23 cellular contexts compared by ENCODE assay signal in the genomic region with DNA sequence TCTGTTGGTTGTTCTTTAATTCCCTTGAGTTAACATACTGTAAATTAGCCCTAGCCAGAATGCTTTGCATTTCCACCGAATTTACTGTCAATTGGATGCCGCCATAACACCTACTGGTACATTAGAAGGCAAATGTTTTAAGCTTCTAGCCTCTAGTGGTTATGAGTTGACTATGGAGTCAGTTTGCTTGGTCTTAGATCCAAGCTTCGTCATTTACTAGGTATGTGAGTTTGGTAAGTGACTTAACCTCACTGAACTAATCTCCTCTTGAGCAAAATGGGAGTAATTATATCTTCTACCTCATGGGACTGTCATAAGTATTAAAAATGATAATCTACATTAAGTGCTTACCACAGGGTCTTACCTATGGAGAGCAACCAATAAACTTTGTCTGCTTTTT. TPM values are rescaled to one million over a fixed set of nuclear protein-coding genes. Genes with fewer than 3 reads are reported as not detected.
DNase-seq lines count a peak whose midpoint lies in the region; ATAC-seq and TF ChIP-seq lines count a peak whose summit lies in the region.
"Had no signal": no experiment of that assay in that cellular context is flagged by ENCODE, and none has a peak within 500 bp of the region (broad histone marks: within the 10 kb centered on the region; RNA-seq: fewer than 3 reads in every experiment).

No MANE protein-coding gene starts in this region.

- H3K4me1 ChIP-seq in PC-9 (replicated peaks; ENCODE audit: insufficient read depth) (no peaks in the 10 kb centered on the region), SJCRH30 (peaks cover 3% of the 10 kb centered on the region)

- H4K20me1 ChIP-seq in PC-9 (ENCODE audit: insufficient read depth): no peaks in the 10 kb centered on the region

- H3K9me3 ChIP-seq in PC-9 (ENCODE audit: insufficient read depth, low read depth): no peaks in the 10 kb centered on the region
- no peaks in the 10 kb centered on the region for H3K9me3 ChIP-seq in SJCRH30 (replicated peaks)

- TF ChIP-seq CTCF in PC-9 (conservative IDR thresholded peaks at IDR 0.05): no peak
- no peak for TF ChIP-seq CTCF in fibroblast of mammary gland (conservative IDR thresholded peaks at IDR 0.05; ENCODE audit: control insufficient read depth, insufficient read depth, low read depth, low read length)

- no peak for TF ChIP-seq POLR2A in erythroblast (IDR thresholded peaks at IDR 0.05; ENCODE audit: low read length)

- BruUV-seq in PC-9 (replicated peaks; lab: Mats Ljungman, UMichigan): no TSS peak

- ATAC-seq in HG02623 (IDR thresholded peaks at IDR 0.05; ENCODE audit: unreplicated experiment): no peak
- ATAC-seq: K562 had no signal

- POLR2A ChIA-PET in PC-9 (lab: Charles Lee; ENCODE audit: unreplicated experiment): interaction anchor here (0.7 kb wide), 1 partner anchor 1678 kb away, joined by 3 read pairs; no protein-coding TSS in a partner anchor

- peak; percentile 59 for DNase-seq in HCEC 1CT
- DNase-seq in PC-9: no peak
- DNase-seq in fibroblast of mammary gland (ENCODE audit: low read depth): peak; percentile 18
- no peak for DNase-seq in SJCRH30
- DNase-seq in erythroblast (lab: John Stamatoyannopoulos, UW): no peak
- no peak for DNase-seq in NCI-H146 treated with DMSO at 0.1 percent for 48 hours (lab: John Stamatoyannopoulos, UW; ENCODE audit: unreplicated experiment)
- DNase-seq: AML-193; C1 segment of cervical spinal cord; Calu3; CD8-positive, alpha-beta memory T cell; EL; GF-D8; NCI-H1092; NCI-H1436 treated with DMSO at 0.1 percent for 48 hours; NCI-H2029; NCI-H226; NCI-H510A treated with DMSO at 0.1 percent for 48 hours; NCI-H82; Right ventricle myocardium superior; SW 1271 had no signal

- H3K79me2 ChIP-seq in PC-9 (ENCODE audit: low read depth): no peaks in the 10 kb centered on the region

- H3K4me3 ChIP-seq in PC-9 (no peak overlapping the region), fibroblast of mammary gland (ENCODE audit: control insufficient read depth, low read depth, low read length) (no peak overlapping the region), SJCRH30 (no peak overlapping the region)
- H3K4me3 ChIP-seq: K562, SK-N-MC had no signal

- H3K36me3 ChIP-seq in PC-9 (ENCODE audit: low read depth) (no peaks in the 10 kb centered on the region), SJCRH30 (no peaks in the 10 kb centered on the region)

- H2AFZ ChIP-seq in PC-9: 0 out of 2 replicates have a peak overlapping the region, but pooled peaks have one; percentile 34

- H3K9me2 ChIP-seq in PC-9 (ENCODE audit: insufficient read depth): 0 out of 2 replicates have a peak, but pooled peaks cover 2% of the 10 kb centered on the region

- intact Hi-C loops in PC-9 (cut with micrococcal nuclease; ENCODE audit: unreplicated experiment): no loop called here

- no peaks in the 10 kb centered on the region for H3F3A ChIP-seq in PC-9 (ENCODE audit: insufficient read depth, low read depth)

- CTCF ChIA-PET in PC-9 (lab: Charles Lee): no interaction called here

- no peak overlapping the region for H3K27ac ChIP-seq in PC-9
- no peak overlapping the region for H3K27ac ChIP-seq in SJCRH30
- H3K27ac ChIP-seq: SK-N-MC had no signal

- H3K4me2 ChIP-seq in PC-9: no peak overlapping the region

- H3K27me3 ChIP-seq in PC-9 (ENCODE audit: insufficient read depth, low read depth): no peaks in the 10 kb centered on the region
- no peaks in the 10 kb centered on the region for H3K27me3 ChIP-seq in SJCRH30

RNA-seq across cellular contexts. Expression of gene CDH11, which starts 20.4 kb away (rescaled TPM):
- total RNA-seq in PC-9 (2021): not detected in 2 replicates
- 65.1 and 73.1 TPM in 2 replicates for total RNA-seq in SJCRH30 (2014; rRNA removed; shearing (Covaris generic))
- total RNA-seq: Calu3; CD8-positive, alpha-beta memory T cell had no signal

Comparison
In these comparisons a context has a peak if more than half of its experiments do, and no peak if none do; other contexts are left out.
1. DNase-seq: peak in HCEC 1CT (single experiment) and fibroblast of mammary gland (single experiment); none in PC-9 (0 of 2), SJCRH30 (0 of 2), erythroblast (0 of 2) and NCI-H146 treated with DMSO at 0.1 percent for 48 hours (single experiment).
2. RNA of gene CDH11, which starts 20.4 kb away (total RNA-seq): 65.1 to 73.1 TPM in SJCRH30; not detected in PC-9; every median in the first group is over 10 times any median in the second.